ENCODE assay signal across 22 cellular contexts in the genomic region with DNA sequence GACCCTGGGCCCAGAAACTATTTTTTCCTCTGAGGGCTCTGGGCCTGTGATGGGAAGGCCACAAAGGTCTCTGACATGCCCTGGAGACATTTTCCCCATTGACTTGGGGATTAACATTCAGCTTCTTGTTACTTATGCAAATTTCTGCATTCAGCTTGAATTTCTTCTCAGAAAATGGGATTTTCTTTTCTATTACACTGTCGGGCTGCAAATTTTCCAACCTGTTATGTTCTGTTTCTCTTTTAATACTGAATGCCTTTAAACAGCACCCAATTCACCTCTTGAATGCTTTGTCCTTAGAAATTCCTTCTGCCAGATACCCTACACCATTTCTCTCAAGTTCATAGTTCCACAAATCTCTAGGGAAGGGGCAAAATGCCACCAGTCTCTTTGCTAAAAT.
"Had no signal": no experiment of that assay in that cellular context is flagged by ENCODE, and none has a peak within 500 bp of the region (broad histone marks: within the 10 kb centered on the region; RNA-seq: fewer than 3 reads in every experiment).

No MANE protein-coding gene starts in this region.

- H3K27me3 ChIP-seq: colonic mucosa, dorsolateral prefrontal cortex, esophagus muscularis mucosa, esophagus squamous epithelium, foreskin keratinocyte, gastrocnemius medialis, gastroesophageal sphincter, heart left ventricle, heart right ventricle had no signal

- H3K36me3 ChIP-seq: colonic mucosa, esophagus muscularis mucosa, esophagus squamous epithelium, gastrocnemius medialis, gastroesophageal sphincter, heart left ventricle, heart right ventricle had no signal

- H3K4me1 ChIP-seq: colonic mucosa, esophagus muscularis mucosa, esophagus squamous epithelium, gastrocnemius medialis, gastroesophageal sphincter, heart right ventricle had no signal

- DNase-seq: colonic mucosa; cortex of kidney; dermis blood vessel endothelial cell; dorsolateral prefrontal cortex; effector CD4-positive, alpha-beta T cell; effector CD8-positive, alpha-beta T cell; effector memory CD4-positive, alpha-beta T cell; effector memory CD8-positive, alpha-beta T cell; endodermal cell; erythroblast; esophagus squamous epithelium; foreskin fibroblast; foreskin keratinocyte; foreskin melanocyte; gastrocnemius medialis; glutamatergic neuron; head of caudate nucleus; heart left ventricle; heart right ventricle had no signal

- H3K4me3 ChIP-seq: colonic mucosa, coronary artery, dorsolateral prefrontal cortex, esophagus muscularis mucosa, esophagus squamous epithelium, gastrocnemius medialis, gastroesophageal sphincter, heart left ventricle, heart right ventricle had no signal

- H3K9me3 ChIP-seq: colonic mucosa, esophagus squamous epithelium, gastrocnemius medialis, gastroesophageal sphincter, heart left ventricle had no signal
